In the genomic region with DNA sequence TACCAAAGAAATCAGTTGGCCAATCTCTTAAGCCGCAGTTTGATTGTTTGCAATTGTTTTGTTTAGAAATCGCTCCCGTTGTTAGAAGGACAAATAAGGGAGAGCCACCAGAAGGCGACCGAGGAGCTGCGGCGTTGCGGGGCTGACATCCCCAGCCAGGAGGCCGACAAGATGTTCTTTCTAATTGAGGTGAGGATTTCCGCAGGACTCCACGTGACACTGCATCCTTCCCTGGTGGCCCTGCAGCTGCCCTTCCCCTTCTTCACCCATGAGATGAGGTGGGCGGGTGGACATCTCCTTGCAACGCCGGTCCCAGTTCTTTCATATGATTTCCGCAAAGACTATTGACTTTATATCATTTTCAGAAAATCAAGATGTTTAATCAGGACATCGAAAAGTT, we compare ENCODE assay signal across 1 cellular context.
TF ChIP-seq lines count a peak whose summit lies in the region.

No MANE protein-coding gene starts in this region.

TF ChIP-seq in H1, 55 proteins besides CTCF, POLR2A, EP300 and RAD21:
- no peak for TF ChIP-seq JUND (IDR thresholded peaks at IDR 0.05; ENCODE audit: low read length)
- TF ChIP-seq SP2 (IDR thresholded peaks at IDR 0.05; ENCODE audit: low read length): no peak
